In the genomic region with DNA sequence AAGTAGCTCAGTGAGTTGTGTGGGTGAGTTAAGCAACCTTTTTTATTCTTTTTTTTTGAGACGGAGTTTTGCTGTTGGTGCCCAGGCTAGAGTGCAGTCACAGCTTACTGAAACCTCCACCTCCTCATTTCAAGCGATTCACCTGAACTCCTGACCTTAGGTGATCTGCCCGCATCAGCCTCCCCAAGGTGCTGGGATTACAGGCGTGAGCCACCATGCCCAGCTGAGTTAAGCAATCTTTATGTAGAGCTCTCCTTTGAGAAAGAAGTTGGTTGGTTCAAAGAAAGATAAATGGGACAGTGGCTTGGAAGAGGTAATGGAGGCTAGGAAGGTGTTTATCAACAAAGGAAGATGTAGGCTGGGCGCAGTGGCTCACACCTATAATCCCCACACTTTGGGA, we compare ENCODE assay signal across 12 cellular contexts. TPM values are rescaled to one million over a fixed set of nuclear protein-coding genes. Genes with fewer than 3 reads are reported as not detected.
DNase-seq lines count a peak whose midpoint lies in the region; ATAC-seq and TF ChIP-seq lines count a peak whose summit lies in the region.
"Had no signal": no experiment of that assay in that cellular context is flagged by ENCODE, and none has a peak within 500 bp of the region (broad histone marks: within the 10 kb centered on the region; RNA-seq: fewer than 3 reads in every experiment).

No MANE protein-coding gene starts in this region.

- no peak for ATAC-seq in gastrocnemius medialis

- no peaks in the 10 kb centered on the region for H3K27me3 Mint-ChIP-seq in activated T-cell treated with anti-CD3 and anti-CD28 coated beads, Interleukin-2, amount 50 U/mL, for 24 hours
- H3K27me3 Mint-ChIP-seq in activated T-helper 1 cell treated with anti-CD3 and anti-CD28 coated beads, Interleukin-12 subunit alpha, Interleukin-12 subunit beta, Interleukin-2, Interleukin-4 antibody, amounts not matched to agents 30 ng/mL and 10 ng/mL and 1 ng/mL, durations not matched to agents 14 hours and 24 hours and 36 hours (ENCODE audit: insufficient read depth), result no peaks in the 10 kb centered on the region

- H3K4me1 ChIP-seq in skeletal muscle satellite cell (ENCODE audit: control insufficient read depth, insufficient read depth, low read length), result peaks cover 45% of the 10 kb centered on the region
- H3K4me1 ChIP-seq in gastrocnemius medialis, result peaks cover 10 to 14% of the 10 kb centered on the region in 2 donors

- intact Hi-C loops in activated T-helper 1 cell treated with anti-CD3 and anti-CD28 coated beads, Interleukin-12 subunit alpha, Interleukin-12 subunit beta, Interleukin-2, Interleukin-4 antibody, amounts not matched to agents 30 ng/mL and 10 ng/mL and 1 ng/mL, durations not matched to agents 14 hours and 24 hours and 36 hours (cut with micrococcal nuclease), result loop anchor here (1.0 to 10.0 kb wide), 3 partner anchors 132 to 1836 kb away; a partner anchor contains a TSS
- intact Hi-C loops in gastrocnemius medialis (cut with DNase I; ENCODE audit: low total_unique reads), result no loop called here

- no peak overlapping the region for H3K27ac ChIP-seq in gastrocnemius medialis

- TF ChIP-seq CTCF in foreskin fibroblast (IDR thresholded peaks at IDR 0.05; ENCODE audit: low read depth, low read length), result no peak
- no peak for TF ChIP-seq CTCF in gastrocnemius medialis (IDR thresholded peaks at IDR 0.05 in 4 of 5, conservative IDR thresholded peaks at IDR 0.05 in 1 of 5)

- in situ Hi-C loops in gastrocnemius medialis (cut with MboI; ENCODE audit: low sequenced_read_pairs in 4 of 4), result loop anchor here in 2 of 4 donors (10.0 to 25.0 kb wide), 2 partner anchors 118 to 216 kb away; a partner anchor contains a TSS

- H3K4me3 ChIP-seq in foreskin fibroblast (ENCODE audit: low read depth in 1 of 2, low read length in 2 of 2) (peak overlapping the region; percentile 4 to 72), skeletal muscle satellite cell (ENCODE audit: low read length) (no peak overlapping the region), gastrocnemius medialis (no peak overlapping the region)

- H3K4me1 Mint-ChIP-seq in activated T-cell treated with anti-CD3 and anti-CD28 coated beads, Interleukin-2, amount 50 U/mL, for 24 hours (ENCODE audit: low read depth), result peaks cover 44% of the 10 kb centered on the region
- peaks cover 52% of the 10 kb centered on the region for H3K4me1 Mint-ChIP-seq in activated T-helper 1 cell treated with anti-CD3 and anti-CD28 coated beads, Interleukin-12 subunit alpha, Interleukin-12 subunit beta, Interleukin-2, Interleukin-4 antibody, amounts not matched to agents 30 ng/mL and 10 ng/mL and 1 ng/mL, durations not matched to agents 14 hours and 24 hours and 36 hours (ENCODE audit: low read depth)

- H3K9me3 Mint-ChIP-seq in activated T-cell treated with anti-CD3 and anti-CD28 coated beads, Interleukin-2, amount 50 U/mL, for 24 hours, result no peaks in the 10 kb centered on the region
- peaks cover 2% of the 10 kb centered on the region for H3K9me3 Mint-ChIP-seq in activated T-helper 1 cell treated with anti-CD3 and anti-CD28 coated beads, Interleukin-12 subunit alpha, Interleukin-12 subunit beta, Interleukin-2, Interleukin-4 antibody, amounts not matched to agents 30 ng/mL and 10 ng/mL and 1 ng/mL, durations not matched to agents 14 hours and 24 hours and 36 hours

- H3K4me3 Mint-ChIP-seq in activated T-cell treated with anti-CD3 and anti-CD28 coated beads, Interleukin-2, amount 50 U/mL, for 24 hours, result peak overlapping the region; percentile 56
- peak overlapping the region; percentile 68 for H3K4me3 Mint-ChIP-seq in activated T-helper 1 cell treated with anti-CD3 and anti-CD28 coated beads, Interleukin-12 subunit alpha, Interleukin-12 subunit beta, Interleukin-2, Interleukin-4 antibody, amounts not matched to agents 30 ng/mL and 10 ng/mL and 1 ng/mL, durations not matched to agents 14 hours and 24 hours and 36 hours

- no peak overlapping the region for H3K9ac ChIP-seq in skeletal muscle satellite cell (ENCODE audit: low read depth, low read length)

- H3K27me3 ChIP-seq in skeletal muscle satellite cell (ENCODE audit: control insufficient read depth, insufficient read depth, low read length) (no peaks in the 10 kb centered on the region), gastrocnemius medialis (no peaks in the 10 kb centered on the region)

- no peak for TF ChIP-seq POLR2A in gastrocnemius medialis (IDR thresholded peaks at IDR 0.05)

- H3K27ac Mint-ChIP-seq in activated T-cell treated with anti-CD3 and anti-CD28 coated beads, Interleukin-2, amount 50 U/mL, for 24 hours, result peak overlapping the region; percentile 91
- peak overlapping the region; percentile 93 for H3K27ac Mint-ChIP-seq in activated T-helper 1 cell treated with anti-CD3 and anti-CD28 coated beads, Interleukin-12 subunit alpha, Interleukin-12 subunit beta, Interleukin-2, Interleukin-4 antibody, amounts not matched to agents 30 ng/mL and 10 ng/mL and 1 ng/mL, durations not matched to agents 14 hours and 24 hours and 36 hours

- H3K36me3 Mint-ChIP-seq in activated T-cell treated with anti-CD3 and anti-CD28 coated beads, Interleukin-2, amount 50 U/mL, for 24 hours (ENCODE audit: low read depth), result peaks cover 53% of the 10 kb centered on the region
- H3K36me3 Mint-ChIP-seq in activated T-helper 1 cell treated with anti-CD3 and anti-CD28 coated beads, Interleukin-12 subunit alpha, Interleukin-12 subunit beta, Interleukin-2, Interleukin-4 antibody, amounts not matched to agents 30 ng/mL and 10 ng/mL and 1 ng/mL, durations not matched to agents 14 hours and 24 hours and 36 hours (ENCODE audit: low read depth), result peaks cover 32% of the 10 kb centered on the region

- DNase-seq in activated T-cell treated with anti-CD3 and anti-CD28 coated beads, Interleukin-2, amount 50 U/mL, for 24 hours, result no peak
- DNase-seq in activated T-cell treated with anti-CD3 and anti-CD28 coated beads, Interleukin-2, amount 50 U/mL, for 1 hour, result no peak
- DNase-seq in activated T-helper 1 cell treated with anti-CD3 and anti-CD28 coated beads, Interleukin-12 subunit alpha, Interleukin-12 subunit beta, Interleukin-2, Interleukin-4 antibody, amounts not matched to agents 30 ng/mL and 10 ng/mL and 1 ng/mL, durations not matched to agents 14 hours and 24 hours and 36 hours (ENCODE audit: low spot score), result no peak
- DNase-seq in foreskin fibroblast (no peak), gastrocnemius medialis (no peak), NCI-H1694 (lab: John Stamatoyannopoulos, UW) (no peak), NCI-H2196 treated with DMSO at 0.1 percent for 48 hours (lab: John Stamatoyannopoulos, UW; ENCODE audit: unreplicated experiment) (no peak)
- DNase-seq: midbrain; NCI-H226; stimulated activated CD4-positive, alpha-beta T cell treated with anti-CD3 and anti-CD28 coated beads, Interleukin-12 subunit alpha, Interleukin-12 subunit beta, amount 100 ng/mL, for 4 hours had no signal

- H3K9me3 ChIP-seq in skeletal muscle satellite cell (replicated peaks; ENCODE audit: low read length) (no peaks in the 10 kb centered on the region), gastrocnemius medialis (no peaks in the 10 kb centered on the region)

- peaks cover 18% of the 10 kb centered on the region for H3K36me3 ChIP-seq in skeletal muscle satellite cell (ENCODE audit: insufficient read depth, low read length)
- no peaks in the 10 kb centered on the region for H3K36me3 ChIP-seq in gastrocnemius medialis

- peak overlapping the region; percentile 90 for H3K4me2 ChIP-seq in skeletal muscle satellite cell (ENCODE audit: low read length)

RNA-seq across cellular contexts. Expression of a gene that starts 3.2 kb away (rescaled TPM):
- 74.1 and 93.1 TPM in 2 replicates for total RNA-seq in activated T-helper 1 cell treated with anti-CD3 and anti-CD28 coated beads, Interleukin-12 subunit alpha, Interleukin-12 subunit beta, Interleukin-2, Interleukin-4 antibody, amounts not matched to agents 30 ng/mL and 10 ng/mL and 1 ng/mL, durations not matched to agents 14 hours and 24 hours and 36 hours
- total RNA-seq in skeletal muscle satellite cell (2012; rRNA removed), result 82.1 and 226 TPM in 2 replicates
- total RNA-seq in gastrocnemius medialis, result 1 to 10 TPM; 3.9 to 7.7 (median 4.1) TPM

RNA-seq across cellular contexts. Expression of a gene that starts 48.1 kb away (rescaled TPM):
- total RNA-seq in activated T-helper 1 cell treated with anti-CD3 and anti-CD28 coated beads, Interleukin-12 subunit alpha, Interleukin-12 subunit beta, Interleukin-2, Interleukin-4 antibody, amounts not matched to agents 30 ng/mL and 10 ng/mL and 1 ng/mL, durations not matched to agents 14 hours and 24 hours and 36 hours, result 0.07 TPM in 1 of 2 replicates, not detected in the other
- 3.1 and 3.3 TPM in 2 replicates for total RNA-seq in skeletal muscle satellite cell (2012; rRNA removed)
- total RNA-seq in gastrocnemius medialis, result 10 to 100 TPM; 11.8 to 27.6 (median 17.0) TPM
- total RNA-seq: T-helper 1 cell treated with Interleukin-12 subunit alpha and Interleukin-12 subunit beta and Interleukin-4 antibody, amounts not matched to agents 30 ng/mL and 1 ng/mL, for 36 hours had no signal

Comparison
In these comparisons a context has a peak if more than half of its experiments do, and no peak if none do; other contexts are left out.
1. H3K4me3 ChIP-seq: peak in foreskin fibroblast (2 of 2); none in skeletal muscle satellite cell (single experiment) and gastrocnemius medialis (0 of 4).
2. RNA of a gene that starts 48.1 kb away (total RNA-seq): 11.8 to 27.6 TPM in gastrocnemius medialis; 0.07 TPM in activated T-helper 1 cell treated with anti-CD3 and anti-CD28 coated beads, Interleukin-12 subunit alpha, Interleukin-12 subunit beta, Interleukin-2, Interleukin-4 antibody, amounts not matched to agents 30 ng/mL and 10 ng/mL and 1 ng/mL, durations not matched to agents 14 hours and 24 hours and 36 hours; every median in the first group is over 10 times any median in the second.